13 cellular contexts compared by ENCODE assay signal in the genomic region with DNA sequence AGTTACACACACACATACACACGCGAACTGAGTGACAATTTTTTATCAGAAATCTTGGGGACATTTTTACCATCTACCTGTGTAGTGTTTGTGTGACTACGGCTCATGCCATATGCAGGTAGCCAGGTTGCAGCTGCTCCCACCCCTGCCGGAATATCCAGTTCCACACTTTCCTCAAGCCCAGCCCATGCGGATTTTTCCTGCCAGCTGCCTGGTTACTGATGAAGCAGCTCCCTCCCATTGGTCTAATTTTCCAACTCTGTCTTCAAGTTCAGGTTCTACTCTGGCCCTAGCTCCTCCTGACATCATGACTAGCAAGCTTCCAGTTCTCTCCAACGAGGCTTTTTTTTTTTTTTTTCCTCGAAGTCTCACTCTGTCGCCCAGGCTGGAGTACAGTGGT. TPM values are rescaled to one million over a fixed set of nuclear protein-coding genes. Genes with fewer than 3 reads are reported as not detected.
DNase-seq lines count a peak whose midpoint lies in the region; ATAC-seq and TF ChIP-seq lines count a peak whose summit lies in the region.
"Had no signal": no experiment of that assay in that cellular context is flagged by ENCODE, and none has a peak within 500 bp of the region (broad histone marks: within the 10 kb centered on the region; RNA-seq: fewer than 3 reads in every experiment).

No MANE protein-coding gene starts in this region.

- no peak for TF ChIP-seq CTCF in endothelial cell (IDR thresholded peaks at IDR 0.05; ENCODE audit: unreplicated experiment)

- H3K36me3 Mint-ChIP-seq in endothelial cell (ENCODE audit: low read depth, unreplicated experiment): peaks cover 6% of the 10 kb centered on the region
- H3K36me3 Mint-ChIP-seq: brain had no signal

- H3K27me3 Mint-ChIP-seq in endothelial cell (ENCODE audit: unreplicated experiment): peaks cover 7% of the 10 kb centered on the region

- no peak overlapping the region for H3K27ac Mint-ChIP-seq in endothelial cell (ENCODE audit: unreplicated experiment)
- H3K27ac Mint-ChIP-seq: activated CD4-positive, alpha-beta T cell treated with anti-CD3 and anti-CD28 coated beads for 36 hours; brain; stimulated activated naive CD8-positive, alpha-beta T cell treated with anti-CD3 and anti-CD28 coated beads, Interleukin-15, Interleukin-2, amounts not matched to agents 100 ng/mL and 50 ng/mL, for 24 hours had no signal

- DNase-seq in DMS 273 (lab: John Stamatoyannopoulos, UW; ENCODE audit: unreplicated experiment) (peak; percentile 70), NCI-H2196 treated with DMSO at 0.1 percent for 48 hours (lab: John Stamatoyannopoulos, UW; ENCODE audit: unreplicated experiment) (peak; percentile 18), endothelial cell (ENCODE audit: low spot score) (peak; percentile 28), mesenteric fat pad (ENCODE audit: low spot score) (peak; percentile 86), UCSD-AML1 (lab: John Stamatoyannopoulos, UW; ENCODE audit: unreplicated experiment) (no peak)
- no peak for DNase-seq in activated effector memory CD4-positive, alpha-beta T cell treated with Interleukin-2 at 50 U/mL for 16 hours
- DNase-seq in activated CD4-positive, alpha-beta T cell treated with anti-CD3 and anti-CD28 coated beads, Interleukin-2, amount 50 U/mL, for 48 hours: no peak
- DNase-seq: activated CD4-positive, alpha-beta T cell treated with anti-CD3 and anti-CD28 coated beads for 36 hours; DND-41; NCI-H2081 treated with DMSO at 0.1 percent for 48 hours had no signal

- peaks cover 3% of the 10 kb centered on the region for H3K4me1 Mint-ChIP-seq in endothelial cell (ENCODE audit: unreplicated experiment)
- H3K4me1 Mint-ChIP-seq: activated CD4-positive, alpha-beta T cell treated with anti-CD3 and anti-CD28 coated beads for 36 hours; brain had no signal

- ATAC-seq in HG02642 (IDR thresholded peaks at IDR 0.05; ENCODE audit: poor library complexity, unreplicated experiment): no peak
- ATAC-seq: activated CD4-positive, alpha-beta T cell treated with anti-CD3 and anti-CD28 coated beads for 36 hours had no signal

- no peak overlapping the region for H3K4me3 Mint-ChIP-seq in endothelial cell (ENCODE audit: unreplicated experiment)
- H3K4me3 Mint-ChIP-seq: activated CD4-positive, alpha-beta T cell treated with anti-CD3 and anti-CD28 coated beads for 36 hours; brain; stimulated activated naive CD8-positive, alpha-beta T cell treated with anti-CD3 and anti-CD28 coated beads, Interleukin-15, Interleukin-2, amounts not matched to agents 100 ng/mL and 50 ng/mL, for 24 hours had no signal

- no peaks in the 10 kb centered on the region for H3K9me3 Mint-ChIP-seq in endothelial cell (ENCODE audit: unreplicated experiment)
- H3K9me3 Mint-ChIP-seq: brain had no signal

RNA-seq across cellular contexts. Expression of a gene that starts 4.8 kb away (rescaled TPM):
- total RNA-seq in endothelial cell (ENCODE audit: unreplicated experiment) (not detected), mesenteric fat pad (not detected)
- total RNA-seq: activated CD4-positive, alpha-beta T cell treated with anti-CD3 and anti-CD28 coated beads for 36 hours had no signal

RNA-seq across cellular contexts. Expression of a gene that starts 8.6 kb away (rescaled TPM):
- total RNA-seq in endothelial cell (ENCODE audit: unreplicated experiment) (0.15 TPM), mesenteric fat pad (6.7 TPM)
- total RNA-seq: activated CD4-positive, alpha-beta T cell treated with anti-CD3 and anti-CD28 coated beads for 36 hours had no signal

RNA-seq across cellular contexts. Expression of a gene that starts 25.7 kb away (rescaled TPM):
- total RNA-seq in endothelial cell (ENCODE audit: unreplicated experiment) (0.31 TPM), mesenteric fat pad (not detected)
- total RNA-seq: activated CD4-positive, alpha-beta T cell treated with anti-CD3 and anti-CD28 coated beads for 36 hours had no signal

Comparison
In these comparisons a context has a peak if more than half of its experiments do, and no peak if none do; other contexts are left out.
1. DNase-seq: peak in DMS 273 (single experiment), NCI-H2196 treated with DMSO at 0.1 percent for 48 hours (single experiment), endothelial cell (single experiment) and mesenteric fat pad (single experiment); none in activated effector memory CD4-positive, alpha-beta T cell treated with Interleukin-2 at 50 U/mL for 16 hours (single experiment), UCSD-AML1 (single experiment) and activated CD4-positive, alpha-beta T cell treated with anti-CD3 and anti-CD28 coated beads, Interleukin-2, amount 50 U/mL, for 48 hours (0 of 2).